Comparison of ENCODE assay signal across 15 cellular contexts in the genomic region with DNA sequence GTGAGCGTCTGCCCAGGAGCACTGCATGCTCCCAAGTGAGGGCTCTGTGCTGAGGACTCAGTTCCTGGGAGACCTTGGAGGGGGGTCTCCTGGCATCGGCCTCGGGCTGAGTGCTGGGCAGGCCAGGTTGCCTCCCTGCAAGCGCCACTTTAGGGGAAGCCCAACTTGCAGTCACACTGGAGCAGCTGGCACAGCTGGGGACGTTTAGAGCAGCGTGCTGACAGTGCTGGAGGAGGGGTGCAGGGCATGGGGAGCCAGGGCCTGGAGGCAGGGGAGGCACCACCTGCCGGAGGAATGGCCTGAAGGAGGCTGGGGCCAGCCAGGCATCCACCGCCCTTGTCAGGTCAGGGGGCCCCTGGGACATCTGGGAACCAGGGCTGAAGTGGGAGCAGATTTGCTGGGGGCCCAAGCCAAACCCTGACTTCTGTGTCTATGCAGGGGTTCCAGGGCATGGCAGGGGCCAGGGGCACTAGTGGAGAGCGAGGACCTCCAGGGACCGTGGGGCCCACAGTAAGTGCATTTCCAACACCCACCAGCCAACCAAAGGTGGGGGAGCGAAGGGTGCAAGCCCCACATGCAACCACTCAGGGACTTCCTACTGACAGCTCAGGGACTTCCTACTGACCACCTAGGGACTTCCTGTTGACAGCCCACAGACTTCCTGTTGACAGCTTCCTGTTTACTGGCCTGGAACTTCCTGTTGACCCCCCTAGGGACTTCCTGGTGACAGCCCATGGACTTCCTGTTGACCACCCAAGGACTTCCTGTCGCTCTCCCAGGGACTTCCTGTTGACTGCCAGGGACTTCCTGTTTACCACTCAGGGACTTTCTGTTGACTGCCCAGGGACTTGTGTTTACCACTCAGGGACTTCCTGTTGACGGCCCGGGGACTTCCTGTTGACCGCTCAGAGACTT. TPM values are rescaled to one million over a fixed set of nuclear protein-coding genes. Genes with fewer than 3 reads are reported as not detected.
DNase-seq lines count a peak whose midpoint lies in the region; ATAC-seq and TF ChIP-seq lines count a peak whose summit lies in the region.
"Had no signal": no experiment of that assay in that cellular context is flagged by ENCODE, and none has a peak within 500 bp of the region (broad histone marks: within the 10 kb centered on the region; RNA-seq: fewer than 3 reads in every experiment).

No MANE protein-coding gene starts in this region.

- H3K4me1 ChIP-seq in HEK293 (ENCODE audit: control insufficient read depth, insufficient read depth, low read length), result no peaks in the 10 kb centered on the region
- H3K4me1 ChIP-seq: colonic mucosa had no signal

- peaks cover 4% of the 10 kb centered on the region for H3K4me1 Mint-ChIP-seq in CD4-positive, alpha-beta T cell (ENCODE audit: low read depth)
- no peaks in the 10 kb centered on the region for H3K4me1 Mint-ChIP-seq in activated T-helper 1 cell treated with anti-CD3 and anti-CD28 coated beads, Interleukin-12 subunit alpha, Interleukin-12 subunit beta, Interleukin-2, Interleukin-4 antibody, amounts not matched to agents 30 ng/mL and 10 ng/mL and 1 ng/mL, durations not matched to agents 14 hours and 24 hours and 36 hours (ENCODE audit: low read depth)
- peaks cover 0 to 5% of the 10 kb centered on the region in 2 donors for H3K4me1 Mint-ChIP-seq in natural killer cell

- CTCF ChIA-PET in CD4-positive, alpha-beta T cell (lab: Charles Lee), result no interaction called here
- CTCF ChIA-PET in HEK293 (lab: Yijun Ruan, JAX), result no interaction called here

- peaks cover 2% of the 10 kb centered on the region for H3K9me3 Mint-ChIP-seq in CD4-positive, alpha-beta T cell
- peaks cover 3% of the 10 kb centered on the region for H3K9me3 Mint-ChIP-seq in activated T-helper 1 cell treated with anti-CD3 and anti-CD28 coated beads, Interleukin-12 subunit alpha, Interleukin-12 subunit beta, Interleukin-2, Interleukin-4 antibody, amounts not matched to agents 30 ng/mL and 10 ng/mL and 1 ng/mL, durations not matched to agents 14 hours and 24 hours and 36 hours
- H3K9me3 Mint-ChIP-seq in natural killer cell, result peaks cover 1 to 2% of the 10 kb centered on the region in 2 donors

- H3K27ac ChIP-seq in CD4-positive, alpha-beta T cell (ENCODE audit: low read depth, low read length), result peak overlapping the region; percentile 78
- H3K27ac ChIP-seq in HEK293 (ENCODE audit: extremely low read depth, low read depth, low read length), result no peak overlapping the region
- H3K27ac ChIP-seq: colonic mucosa had no signal

- no peak overlapping the region for H3K4me3 Mint-ChIP-seq in CD4-positive, alpha-beta T cell
- no peak overlapping the region for H3K4me3 Mint-ChIP-seq in activated T-helper 1 cell treated with anti-CD3 and anti-CD28 coated beads, Interleukin-12 subunit alpha, Interleukin-12 subunit beta, Interleukin-2, Interleukin-4 antibody, amounts not matched to agents 30 ng/mL and 10 ng/mL and 1 ng/mL, durations not matched to agents 14 hours and 24 hours and 36 hours
- H3K4me3 Mint-ChIP-seq in natural killer cell, result no peak overlapping the region

- H3K27me3 ChIP-seq in CD4-positive, alpha-beta T cell (ENCODE audit: control insufficient read depth, insufficient read depth, low read length), result no peaks in the 10 kb centered on the region
- H3K27me3 ChIP-seq: colonic mucosa had no signal

- TF ChIP-seq CTCF in CD4-positive, alpha-beta T cell (IDR thresholded peaks at IDR 0.05), result no peak
- no peak for TF ChIP-seq CTCF in HEK293 (tag by site-specific recombination; IDR thresholded peaks at IDR 0.05)
- TF ChIP-seq CTCF in natural killer cell (IDR thresholded peaks at IDR 0.05), result no peak

- no peak for ATAC-seq in CD4-positive, alpha-beta T cell (ENCODE audit: poor library complexity)
- peak in 2 of 3 donors; percentile 10 to 40 for ATAC-seq in natural killer cell

- intact Hi-C loops in CD4-positive, alpha-beta T cell (cut with DNase I, micrococcal nuclease), result no loop called here
- intact Hi-C loops in activated T-helper 1 cell treated with anti-CD3 and anti-CD28 coated beads, Interleukin-12 subunit alpha, Interleukin-12 subunit beta, Interleukin-2, Interleukin-4 antibody, amounts not matched to agents 30 ng/mL and 10 ng/mL and 1 ng/mL, durations not matched to agents 14 hours and 24 hours and 36 hours (cut with micrococcal nuclease), result no loop called here
- intact Hi-C loops in natural killer cell (cut with micrococcal nuclease), result no loop called here

- H3K36me3 ChIP-seq in HEK293 (ENCODE audit: control insufficient read depth in 2 of 2, insufficient read depth in 1 of 2, low read length in 2 of 2), result no peaks in the 10 kb centered on the region
- H3K36me3 ChIP-seq: colonic mucosa had no signal

- H3K36me3 Mint-ChIP-seq in CD4-positive, alpha-beta T cell (ENCODE audit: low read depth), result no peaks in the 10 kb centered on the region
- no peaks in the 10 kb centered on the region for H3K36me3 Mint-ChIP-seq in activated T-helper 1 cell treated with anti-CD3 and anti-CD28 coated beads, Interleukin-12 subunit alpha, Interleukin-12 subunit beta, Interleukin-2, Interleukin-4 antibody, amounts not matched to agents 30 ng/mL and 10 ng/mL and 1 ng/mL, durations not matched to agents 14 hours and 24 hours and 36 hours (ENCODE audit: low read depth)
- H3K36me3 Mint-ChIP-seq in natural killer cell, result peaks cover under 1% of the 10 kb centered on the region

- POLR2A ChIA-PET in CD4-positive, alpha-beta T cell (lab: Charles Lee), result no interaction called here
- POLR2A ChIA-PET in HEK293 (lab: Yijun Ruan, JAX), result no interaction called here

- H3K27me3 Mint-ChIP-seq in CD4-positive, alpha-beta T cell, result peaks cover 13% of the 10 kb centered on the region
- H3K27me3 Mint-ChIP-seq in activated T-helper 1 cell treated with anti-CD3 and anti-CD28 coated beads, Interleukin-12 subunit alpha, Interleukin-12 subunit beta, Interleukin-2, Interleukin-4 antibody, amounts not matched to agents 30 ng/mL and 10 ng/mL and 1 ng/mL, durations not matched to agents 14 hours and 24 hours and 36 hours (ENCODE audit: insufficient read depth), result peaks cover 6% of the 10 kb centered on the region
- H3K27me3 Mint-ChIP-seq in natural killer cell (ENCODE audit: low read depth in 2 of 2), result peaks cover 6 to 16% of the 10 kb centered on the region in 2 donors

- peaks cover 4% of the 10 kb centered on the region for H3K9me3 ChIP-seq in CD4-positive, alpha-beta T cell (ENCODE audit: control insufficient read depth, low read length)
- H3K9me3 ChIP-seq in HEK293 (ENCODE audit: control insufficient read depth, insufficient read depth, low read depth, low read length), result no peaks in the 10 kb centered on the region
- H3K9me3 ChIP-seq: colonic mucosa had no signal

- H3K27ac Mint-ChIP-seq in CD4-positive, alpha-beta T cell, result peak overlapping the region; percentile 65
- H3K27ac Mint-ChIP-seq in activated T-helper 1 cell treated with anti-CD3 and anti-CD28 coated beads, Interleukin-12 subunit alpha, Interleukin-12 subunit beta, Interleukin-2, Interleukin-4 antibody, amounts not matched to agents 30 ng/mL and 10 ng/mL and 1 ng/mL, durations not matched to agents 14 hours and 24 hours and 36 hours, result peak overlapping the region; percentile 65
- peak overlapping the region; percentile 86 to 87 for H3K27ac Mint-ChIP-seq in natural killer cell

- H3K4me3 ChIP-seq in HEK293 (ENCODE audit: low read depth, low read length), result no peak overlapping the region
- H3K4me3 ChIP-seq: colonic mucosa had no signal

- no peak for DNase-seq in CD4-positive, alpha-beta T cell
- no peak for DNase-seq in activated T-helper 1 cell treated with anti-CD3 and anti-CD28 coated beads, Interleukin-12 subunit alpha, Interleukin-12 subunit beta, Interleukin-2, Interleukin-4 antibody, amounts not matched to agents 30 ng/mL and 10 ng/mL and 1 ng/mL, durations not matched to agents 14 hours and 24 hours and 36 hours (ENCODE audit: low spot score)
- DNase-seq in natural killer cell (no peak), NCI-H1930 (lab: John Stamatoyannopoulos, UW) (no peak), nucleus accumbens (lab: John Stamatoyannopoulos, UW) (no peak), NCI-H2081 treated with DMSO at 0.1 percent for 48 hours (lab: John Stamatoyannopoulos, UW) (no peak)
- no peak for DNase-seq in activated effector memory CD4-positive, alpha-beta T cell treated with anti-CD3 and anti-CD28 coated beads, Interleukin-2, amount 50 U/mL, for 16 hours
- DNase-seq: activated CD8-positive, alpha-beta memory T cell treated with anti-CD3 and anti-CD28 coated beads for 24 hours; colonic mucosa; substantia nigra; SW 1271 had no signal

TF ChIP-seq in HEK293, 187 proteins besides CTCF, POLR2A, EP300 and RAD21 (continues in another document):
- no peak for TF ChIP-seq ZNF624 (tag by site-specific recombination; IDR thresholded peaks at IDR 0.05)
- no peak for TF ChIP-seq ZNF16 (tag by site-specific recombination; IDR thresholded peaks at IDR 0.05; ENCODE audit: low read depth)

RNA-seq across cellular contexts. Expression of a gene that starts 33.6 kb away (rescaled TPM):
- total RNA-seq in CD4-positive, alpha-beta T cell, result under 1 TPM in 1 of 2 experiments, not detected in 1; 0.03 TPM
- not detected in 2 replicates for total RNA-seq in activated T-helper 1 cell treated with anti-CD3 and anti-CD28 coated beads, Interleukin-12 subunit alpha, Interleukin-12 subunit beta, Interleukin-2, Interleukin-4 antibody, amounts not matched to agents 30 ng/mL and 10 ng/mL and 1 ng/mL, durations not matched to agents 14 hours and 24 hours and 36 hours
- under 1 TPM in 2 of 3 donors, not detected in 1; 0.12 to 0.33 TPM for total RNA-seq in natural killer cell
- total RNA-seq: colonic mucosa, fibroblast of lung, M059J had no signal

RNA-seq across cellular contexts. Expression of a gene that starts 34.6 kb away (rescaled TPM):
- total RNA-seq in CD4-positive, alpha-beta T cell, result not detected
- not detected in 2 replicates for total RNA-seq in activated T-helper 1 cell treated with anti-CD3 and anti-CD28 coated beads, Interleukin-12 subunit alpha, Interleukin-12 subunit beta, Interleukin-2, Interleukin-4 antibody, amounts not matched to agents 30 ng/mL and 10 ng/mL and 1 ng/mL, durations not matched to agents 14 hours and 24 hours and 36 hours
- not detected for total RNA-seq in natural killer cell
- total RNA-seq: fibroblast of lung, M059J, mucosa of gallbladder had no signal

RNA-seq across cellular contexts. Expression of a gene that starts 54.0 kb away (rescaled TPM):
- total RNA-seq in CD4-positive, alpha-beta T cell, result 100 to 1,000 TPM; 120 TPM
- total RNA-seq in activated T-helper 1 cell treated with anti-CD3 and anti-CD28 coated beads, Interleukin-12 subunit alpha, Interleukin-12 subunit beta, Interleukin-2, Interleukin-4 antibody, amounts not matched to agents 30 ng/mL and 10 ng/mL and 1 ng/mL, durations not matched to agents 14 hours and 24 hours and 36 hours, result 102 and 107 TPM in 2 replicates
- total RNA-seq in natural killer cell, result 100 to 1,000 TPM; 118 to 138 (median 127) TPM
